Comparison of ENCODE assay signal across 1 cellular context in the genomic region with DNA sequence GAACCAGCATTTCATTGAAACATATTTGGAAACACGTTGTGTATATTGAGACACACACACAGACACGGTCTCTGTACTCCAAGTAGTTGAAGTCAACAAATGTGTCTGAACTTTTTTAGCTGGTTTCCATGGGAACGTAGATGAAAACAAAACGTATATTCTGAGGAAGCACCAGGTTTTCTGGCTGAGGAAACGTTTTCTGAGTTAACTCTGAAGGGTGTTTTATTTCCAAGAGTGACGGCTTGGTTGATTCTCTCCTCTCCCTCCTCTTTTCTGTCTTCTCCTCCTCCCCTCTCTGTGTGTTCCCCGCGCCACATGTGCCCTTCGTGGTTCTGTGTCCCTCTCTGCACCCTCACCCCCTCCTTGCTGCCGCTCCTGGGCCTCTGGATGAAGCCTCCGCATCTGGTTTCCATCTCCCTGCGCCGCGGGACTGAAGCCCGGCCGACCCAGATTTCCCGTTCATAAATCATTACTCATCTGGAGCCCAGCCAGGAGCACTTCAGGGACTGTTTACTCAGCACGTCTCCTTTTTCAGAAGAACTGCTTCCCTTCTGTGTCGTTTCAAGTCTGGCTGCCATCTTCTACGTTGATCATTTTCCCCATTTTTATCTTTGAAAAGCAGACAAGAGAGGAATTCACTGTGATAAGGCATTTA.
TF ChIP-seq lines count a peak whose summit lies in the region.

No MANE protein-coding gene starts in this region.

TF ChIP-seq in HCT116, 20 proteins besides CTCF, POLR2A, EP300 and RAD21 (continued from another document):
- TF ChIP-seq, protein P1, sequence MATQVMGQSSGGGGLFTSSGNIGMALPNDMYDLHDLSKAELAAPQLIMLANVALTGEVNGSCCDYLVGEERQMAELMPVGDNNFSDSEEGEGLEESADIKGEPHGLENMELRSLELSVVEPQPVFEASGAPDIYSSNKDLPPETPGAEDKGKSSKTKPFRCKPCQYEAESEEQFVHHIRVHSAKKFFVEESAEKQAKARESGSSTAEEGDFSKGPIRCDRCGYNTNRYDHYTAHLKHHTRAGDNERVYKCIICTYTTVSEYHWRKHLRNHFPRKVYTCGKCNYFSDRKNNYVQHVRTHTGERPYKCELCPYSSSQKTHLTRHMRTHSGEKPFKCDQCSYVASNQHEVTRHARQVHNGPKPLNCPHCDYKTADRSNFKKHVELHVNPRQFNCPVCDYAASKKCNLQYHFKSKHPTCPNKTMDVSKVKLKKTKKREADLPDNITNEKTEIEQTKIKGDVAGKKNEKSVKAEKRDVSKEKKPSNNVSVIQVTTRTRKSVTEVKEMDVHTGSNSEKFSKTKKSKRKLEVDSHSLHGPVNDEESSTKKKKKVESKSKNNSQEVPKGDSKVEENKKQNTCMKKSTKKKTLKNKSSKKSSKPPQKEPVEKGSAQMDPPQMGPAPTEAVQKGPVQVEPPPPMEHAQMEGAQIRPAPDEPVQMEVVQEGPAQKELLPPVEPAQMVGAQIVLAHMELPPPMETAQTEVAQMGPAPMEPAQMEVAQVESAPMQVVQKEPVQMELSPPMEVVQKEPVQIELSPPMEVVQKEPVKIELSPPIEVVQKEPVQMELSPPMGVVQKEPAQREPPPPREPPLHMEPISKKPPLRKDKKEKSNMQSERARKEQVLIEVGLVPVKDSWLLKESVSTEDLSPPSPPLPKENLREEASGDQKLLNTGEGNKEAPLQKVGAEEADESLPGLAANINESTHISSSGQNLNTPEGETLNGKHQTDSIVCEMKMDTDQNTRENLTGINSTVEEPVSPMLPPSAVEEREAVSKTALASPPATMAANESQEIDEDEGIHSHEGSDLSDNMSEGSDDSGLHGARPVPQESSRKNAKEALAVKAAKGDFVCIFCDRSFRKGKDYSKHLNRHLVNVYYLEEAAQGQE (IDR thresholded peaks at IDR 0.05; ENCODE audit: low read depth): no peak
- TF ChIP-seq EZH2 (IDR thresholded peaks at IDR 0.05) (no peak), CEBPB (IDR thresholded peaks at IDR 0.05; ENCODE audit: low read depth) (peak; percentile 24; the same call in 1 of the 2 replicates), TCF7L2 (IDR thresholded peaks at IDR 0.05; ENCODE audit: borderline replicate concordance, extremely low read depth, insufficient read depth, insufficient read length) (peak; percentile 60), YY1 (IDR thresholded peaks at IDR 0.05; ENCODE audit: extremely low read depth, insufficient replicate concordance, low read depth, low read length) (peak; percentile 82), SIN3A (IDR thresholded peaks at IDR 0.05; ENCODE audit: low read depth) (peak; percentile 22; the same call in 1 of the 2 replicates), CBX3 (IDR thresholded peaks at IDR 0.05; ENCODE audit: low read depth) (peak; percentile 75; the same call in 1 of the 2 replicates), SRF (IDR thresholded peaks at IDR 0.05; ENCODE audit: low read depth) (0 out of 2 replicates have a peak, but pooled peaks have one; percentile 28), FOSL1 (IDR thresholded peaks at IDR 0.05; ENCODE audit: low read depth) (peak; percentile 79), JUND (IDR thresholded peaks at IDR 0.05) (peak; percentile 66), ELF1 (IDR thresholded peaks at IDR 0.05; ENCODE audit: borderline replicate concordance, low read depth) (no peak)
- TF ChIP-seq, protein P2, sequence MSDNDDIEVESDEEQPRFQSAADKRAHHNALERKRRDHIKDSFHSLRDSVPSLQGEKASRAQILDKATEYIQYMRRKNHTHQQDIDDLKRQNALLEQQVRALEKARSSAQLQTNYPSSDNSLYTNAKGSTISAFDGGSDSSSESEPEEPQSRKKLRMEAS (IDR thresholded peaks at IDR 0.05): peak; percentile 76
